In the genomic region with DNA sequence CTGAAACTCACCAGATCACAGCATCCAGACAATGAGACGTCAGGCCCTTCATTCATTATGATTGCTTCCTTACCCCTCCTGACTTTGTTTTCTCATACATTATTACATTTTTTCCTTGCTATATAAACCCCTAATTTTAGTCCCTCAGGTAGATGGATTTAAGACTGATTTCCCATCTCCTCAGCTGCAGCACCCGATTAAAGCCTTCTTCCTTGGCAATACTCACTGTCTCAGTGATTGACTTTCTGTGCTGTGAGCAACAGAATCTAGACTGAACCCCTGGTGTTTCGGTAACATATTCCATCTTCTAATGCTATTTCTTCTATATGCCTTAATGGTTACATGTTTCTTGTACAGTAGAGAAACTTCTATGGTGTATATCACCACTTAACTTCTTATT, we compare ENCODE assay signal across 30 cellular contexts.
"Had no signal": no experiment of that assay in that cellular context is flagged by ENCODE, and none has a peak within 500 bp of the region (broad histone marks: within the 10 kb centered on the region; RNA-seq: fewer than 3 reads in every experiment).

No MANE protein-coding gene starts in this region.

- H3K36me3 ChIP-seq: neural progenitor cell, ovary, spleen, suprapubic skin, tibial artery, transverse colon, upper lobe of right lung, uterus had no signal

- H3K27me3 ChIP-seq: neural progenitor cell, ovary, spleen, suprapubic skin, testis, tibial artery, transverse colon, upper lobe of right lung, uterus had no signal

- H3K27ac Mint-ChIP-seq: natural killer cell; nephron; neural progenitor cell; progenitor cell of endocrine pancreas; stimulated activated memory B cell treated with anti-CD40 and anti-IgM and Interleukin-4, amounts not matched to agents 10 μg/mL and 1 μg/mL and 100 μg/mL, for 72 hours; stimulated activated naive CD8-positive, alpha-beta T cell treated with anti-CD3 and anti-CD28 coated beads, Interleukin-15, amount 100 ng/mL, for 72 hours; type B pancreatic cell had no signal

- H3K27ac ChIP-seq: neural progenitor cell, ovary, parathyroid adenoma, psoas muscle, skin epidermis, spleen, suprapubic skin, testis, tibial artery, transverse colon, upper lobe of right lung, uterus had no signal

- DNase-seq: natural killer cell; occipital lobe; ovary; posterior cingulate gyrus; psoas muscle; right cardiac atrium; spleen; stimulated activated CD4-positive, alpha-beta T cell treated with anti-CD3 and anti-CD28 coated beads, Interleukin-12 subunit alpha, Interleukin-12 subunit beta, amount 100 ng/mL, for 4 hours; stimulated activated CD4-positive, alpha-beta T cell treated with anti-CD3 and anti-CD28 coated beads, Interleukin-1b, Interleukin-23, amount 100 ng/mL, for 48 hours; stimulated activated CD4-positive, alpha-beta T cell treated with anti-CD3 and anti-CD28 coated beads, Interleukin-4, amount 100 ng/mL, for 1 hour; stimulated activated CD4-positive, alpha-beta T cell treated with anti-CD3 and anti-CD28 coated beads, Interleukin-4, amount 100 ng/mL, for 4 hours; stimulated activated CD8-positive, alpha-beta memory T cell treated with anti-CD3 and anti-CD28 coated beads, Interleukin-4, amount 100 ng/mL, for 48 hours; stimulated activated naive CD4-positive, alpha-beta T cell; stimulated activated naive CD8-positive, alpha-beta T cell treated with anti-CD3 and anti-CD28 coated beads, Interleukin-15, amount 100 ng/mL, for 72 hours; stimulated activated naive CD8-positive, alpha-beta T cell treated with anti-CD3 and anti-CD28 coated beads, Interleukin-15, Interleukin-2, amounts not matched to agents 100 U/mL and 50 U/mL, for 24 hours; substantia nigra; testis; tibial artery; transverse colon; upper lobe of right lung; uterus had no signal

- H3K9me3 ChIP-seq: ovary, testis, tibial artery, upper lobe of right lung, uterus had no signal

- H3K9ac ChIP-seq: neural progenitor cell, parathyroid adenoma had no signal

- H3K4me3 ChIP-seq: neural progenitor cell, ovary, psoas muscle, skin epidermis, smooth muscle cell, spleen, suprapubic skin, testis, tibial artery, transverse colon, upper lobe of right lung, uterus had no signal

- H3K4me3 Mint-ChIP-seq: natural killer cell; nephron; neural progenitor cell; stimulated activated memory B cell treated with anti-CD40 and anti-IgM and Interleukin-4, amounts not matched to agents 10 μg/mL and 1 μg/mL and 100 μg/mL, for 72 hours; stimulated activated naive CD8-positive, alpha-beta T cell treated with anti-CD3 and anti-CD28 coated beads, Interleukin-15, amount 100 ng/mL, for 72 hours; type B pancreatic cell had no signal

- H3K4me1 ChIP-seq: neural progenitor cell, parathyroid adenoma, psoas muscle, spleen, suprapubic skin, testis, tibial artery, transverse colon, upper lobe of right lung, uterus had no signal

- H3K4me1 Mint-ChIP-seq: natural killer cell; stimulated activated naive CD8-positive, alpha-beta T cell treated with anti-CD3 and anti-CD28 coated beads, Interleukin-15, amount 100 ng/mL, for 72 hours had no signal

- H3K27me3 Mint-ChIP-seq: progenitor cell of endocrine pancreas; stimulated activated naive CD8-positive, alpha-beta T cell treated with anti-CD3 and anti-CD28 coated beads, Interleukin-15, amount 100 ng/mL, for 72 hours; type B pancreatic cell had no signal
